In genomic region chr7:78542551-78542950, GRCh38 we compare ENCODE assay signal across 23 cellular contexts.
"Had no signal": no experiment of that assay in that cellular context is flagged by ENCODE, and none has a peak within 500 bp of the region (broad histone marks: within the 10 kb centered on the region; RNA-seq: fewer than 3 reads in every experiment).

No MANE protein-coding gene starts in this region.

- H3K4me1 Mint-ChIP-seq: memory B cell; naive thymus-derived CD4-positive, alpha-beta T cell; stimulated activated effector memory CD8-positive, alpha-beta T cell treated with anti-CD3 and anti-CD28 coated beads, Interleukin-12 subunit alpha, Interleukin-12 subunit beta, amount 100 ng/mL, for 72 hours had no signal

- H3K4me1 ChIP-seq: sigmoid colon, stomach, testis, tibial artery had no signal

- DNase-seq: cortex of kidney; effector CD4-positive, alpha-beta T cell; kidney; midbrain; naive thymus-derived CD4-positive, alpha-beta T cell; nucleus accumbens; ovary; posterior cingulate gyrus; psoas muscle; right cardiac atrium; sigmoid colon; stimulated activated CD4-positive, alpha-beta T cell treated with anti-CD3 and anti-CD28 coated beads, Interleukin-2, amount 100 ng/mL, for 24 hours; stimulated activated CD4-positive, alpha-beta T cell treated with anti-CD3 and anti-CD28 coated beads, Interleukin-4, amount 100 ng/mL, for 24 hours; stimulated activated naive CD4-positive, alpha-beta T cell treated with Interleukin-2 at 50 U/mL for 16 hours; stomach; testis; tibial artery had no signal

- H3K27me3 ChIP-seq: ovary, sigmoid colon, stomach, testis, tibial artery had no signal

- ATAC-seq: left lobe of liver; naive thymus-derived CD4-positive, alpha-beta T cell; psoas muscle; right cardiac atrium; stimulated activated effector memory CD8-positive, alpha-beta T cell treated with anti-CD3 and anti-CD28 coated beads, Interleukin-12 subunit alpha, Interleukin-12 subunit beta, amount 100 ng/mL, for 72 hours had no signal

- H3K27me3 Mint-ChIP-seq: memory B cell; naive thymus-derived CD4-positive, alpha-beta T cell had no signal

- H3K4me3 ChIP-seq: lung, ovary, psoas muscle, sigmoid colon, stomach, testis, tibial artery had no signal

- H3K36me3 ChIP-seq: ovary, sigmoid colon, stomach, tibial artery had no signal

- H3K36me3 Mint-ChIP-seq: memory B cell; stimulated activated effector memory CD8-positive, alpha-beta T cell treated with anti-CD3 and anti-CD28 coated beads, Interleukin-12 subunit alpha, Interleukin-12 subunit beta, amount 100 ng/mL, for 72 hours had no signal

- H3K27ac Mint-ChIP-seq: memory B cell; naive thymus-derived CD4-positive, alpha-beta T cell; nephron; stimulated activated effector memory CD8-positive, alpha-beta T cell treated with anti-CD3 and anti-CD28 coated beads, Interleukin-12 subunit alpha, Interleukin-12 subunit beta, amount 100 ng/mL, for 72 hours; type B pancreatic cell had no signal

- H3K4me3 Mint-ChIP-seq: memory B cell; naive thymus-derived CD4-positive, alpha-beta T cell; nephron; stimulated activated effector memory CD8-positive, alpha-beta T cell treated with anti-CD3 and anti-CD28 coated beads, Interleukin-12 subunit alpha, Interleukin-12 subunit beta, amount 100 ng/mL, for 72 hours; type B pancreatic cell had no signal

- H3K27ac ChIP-seq: ovary, psoas muscle, sigmoid colon, stomach, testis, tibial artery had no signal

- H3K9me3 ChIP-seq: ovary, psoas muscle, sigmoid colon, stomach, testis, tibial artery had no signal
